Comparison of ENCODE assay signal across 18 cellular contexts in the genomic region with DNA sequence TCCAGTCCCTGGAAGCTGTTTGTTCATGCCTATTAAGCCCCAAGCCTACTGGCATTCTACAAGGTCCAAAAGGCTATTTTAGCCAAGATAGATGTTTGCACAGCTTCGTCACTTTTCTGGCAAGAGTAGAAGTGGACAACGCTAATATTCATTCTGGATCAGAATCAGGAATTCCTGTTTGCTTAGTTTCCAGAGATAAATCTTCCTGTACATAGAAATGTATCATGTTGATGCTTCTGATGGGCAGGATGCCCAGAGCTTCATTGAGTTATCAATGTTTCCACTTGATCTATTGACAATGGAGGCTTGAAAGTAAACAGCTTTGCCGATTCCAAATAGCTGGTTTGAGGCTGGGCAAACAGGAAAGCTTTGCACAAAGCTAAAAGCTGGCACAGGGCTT.
A peak's percentile ranks its signal among the peaks of the same experiment; 100 is the strongest.
DNase-seq lines count a peak whose midpoint lies in the region; FAIRE-seq and TF ChIP-seq lines count a peak whose summit lies in the region.
"Had no signal": no experiment of that assay in that cellular context is flagged by ENCODE, and none has a peak within 500 bp of the region (broad histone marks: within the 10 kb centered on the region; RNA-seq: fewer than 3 reads in every experiment).

No MANE protein-coding gene starts in this region.

- no peak for FAIRE-seq in GM12892 (lab: Jason Lieb, UNC)
- FAIRE-seq: A204.1, small intestine had no signal

- TF ChIP-seq POLR2A in GM12892 (IDR thresholded peaks at IDR 0.05; ENCODE audit: low read depth, low read length) = no peak

- peak; percentile 8 for DNase-seq in DMS 273 (lab: John Stamatoyannopoulos, UW; ENCODE audit: unreplicated experiment)
- no peak for DNase-seq in DMS 273 treated with DMSO at 0.1 percent for 48 hours (lab: John Stamatoyannopoulos, UW)
- peak; percentile 39 for DNase-seq in NCI-H446 treated with DMSO at 0.1 percent for 48 hours (lab: John Stamatoyannopoulos, UW)
- peak; percentile 11 for DNase-seq in superior temporal gyrus (ENCODE audit: extremely low spot score)
- no peak for DNase-seq in central memory CD4-positive, alpha-beta T cell
- DNase-seq in GM12892 (ENCODE audit: insufficient read length) = no peak
- DNase-seq in NCI-H187 (lab: John Stamatoyannopoulos, UW) = no peak
- DNase-seq: activated CD8-positive, alpha-beta memory T cell treated with anti-CD3 and anti-CD28 coated beads for 24 hours; activated naive CD8-positive, alpha-beta T cell treated with anti-CD3 and anti-CD28 coated beads, Interleukin-2, amount 50 U/mL, for 24 hours; foreskin keratinocyte; IMR-90; NCI-H226; ovary; small intestine; WERI-Rb-1 had no signal

- H3K27ac ChIP-seq in cingulate gyrus (ENCODE audit: low read depth, low read length) = peak overlapping the region; percentile 21
- H3K27ac ChIP-seq: foreskin keratinocyte, ovary, tibial artery, WERI-Rb-1 had no signal

Comparison
In these comparisons a context has a peak if more than half of its experiments do, and no peak if none do; other contexts are left out.
1. DNase-seq: peak in DMS 273 (single experiment), NCI-H446 treated with DMSO at 0.1 percent for 48 hours (single experiment) and superior temporal gyrus (single experiment); none in DMS 273 treated with DMSO at 0.1 percent for 48 hours (single experiment), central memory CD4-positive, alpha-beta T cell (single experiment), GM12892 (single experiment) and NCI-H187 (0 of 2).